In the genomic region with DNA sequence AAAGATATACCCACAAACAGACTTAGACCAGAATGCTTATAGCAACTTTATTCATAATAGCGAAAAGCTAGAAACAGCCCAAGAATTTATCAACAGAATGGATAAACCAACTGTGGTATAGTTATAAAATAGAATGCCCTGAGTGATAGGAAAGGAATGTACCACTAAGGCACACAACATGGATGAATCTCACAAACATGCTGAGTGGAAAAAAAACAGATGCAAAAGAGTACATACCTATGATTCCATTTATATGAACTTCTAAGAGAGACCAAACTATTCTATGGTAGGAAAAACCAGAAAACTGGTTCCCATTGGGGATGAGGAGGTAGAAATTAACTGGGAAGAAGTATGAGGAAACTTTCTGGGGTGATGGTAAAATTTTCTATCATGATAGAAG, we compare ENCODE assay signal across 1 cellular context.
TF ChIP-seq lines count a peak whose summit lies in the region.

No MANE protein-coding gene starts in this region.

TF ChIP-seq in HepG2, 621 proteins besides CTCF, POLR2A, EP300 and RAD21:
- no peak for TF ChIP-seq ZNF329 (CRISPR knock-in tag; IDR thresholded peaks at IDR 0.05; ENCODE audit: low read depth)
- no peak for TF ChIP-seq NFRKB (IDR thresholded peaks at IDR 0.05)
- TF ChIP-seq, protein P1, sequence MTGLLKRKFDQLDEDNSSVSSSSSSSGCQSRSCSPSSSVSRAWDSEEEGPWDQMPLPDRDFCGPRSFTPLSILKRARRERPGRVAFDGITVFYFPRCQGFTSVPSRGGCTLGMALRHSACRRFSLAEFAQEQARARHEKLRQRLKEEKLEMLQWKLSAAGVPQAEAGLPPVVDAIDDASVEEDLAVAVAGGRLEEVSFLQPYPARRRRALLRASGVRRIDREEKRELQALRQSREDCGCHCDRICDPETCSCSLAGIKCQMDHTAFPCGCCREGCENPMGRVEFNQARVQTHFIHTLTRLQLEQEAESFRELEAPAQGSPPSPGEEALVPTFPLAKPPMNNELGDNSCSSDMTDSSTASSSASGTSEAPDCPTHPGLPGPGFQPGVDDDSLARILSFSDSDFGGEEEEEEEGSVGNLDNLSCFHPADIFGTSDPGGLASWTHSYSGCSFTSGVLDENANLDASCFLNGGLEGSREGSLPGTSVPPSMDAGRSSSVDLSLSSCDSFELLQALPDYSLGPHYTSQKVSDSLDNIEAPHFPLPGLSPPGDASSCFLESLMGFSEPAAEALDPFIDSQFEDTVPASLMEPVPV (CRISPR knock-in tag; IDR thresholded peaks at IDR 0.05): no peak
- no peak for TF ChIP-seq KLF12 (CRISPR knock-in tag; IDR thresholded peaks at IDR 0.05; ENCODE audit: borderline replicate concordance)
- no peak for TF ChIP-seq ATF7-NPFF (CRISPR knock-in tag; IDR thresholded peaks at IDR 0.05; ENCODE audit: low read depth)
- no peak for TF ChIP-seq ZZZ3 (CRISPR knock-in tag; IDR thresholded peaks at IDR 0.05; ENCODE audit: borderline replicate concordance)
- no peak for TF ChIP-seq ZNF451 (CRISPR knock-in tag; IDR thresholded peaks at IDR 0.05)
